Comparison of ENCODE assay signal across 19 cellular contexts in genomic region chr3:58839964-58840363, GRCh38.
A peak's percentile ranks its signal among the peaks of the same experiment; 100 is the strongest.
DNase-seq lines count a peak whose midpoint lies in the region; ATAC-seq, FAIRE-seq and TF ChIP-seq lines count a peak whose summit lies in the region.
"Had no signal": no experiment of that assay in that cellular context is flagged by ENCODE, and none has a peak within 500 bp of the region (broad histone marks: within the 10 kb centered on the region; RNA-seq: fewer than 3 reads in every experiment).

No MANE protein-coding gene starts in this region.

- H3K27me3 ChIP-seq in BLaER1 (no peaks in the 10 kb centered on the region), IMR-90 (ENCODE audit: control insufficient read depth, insufficient read depth, low read length) (no peaks in the 10 kb centered on the region), K562 (ENCODE audit: control insufficient read depth in 2 of 2, insufficient read depth in 2 of 2, low read length in 2 of 2) (no peaks in the 10 kb centered on the region)
- H3K27me3 ChIP-seq in effector memory CD4-positive, alpha-beta T cell (replicated peaks; ENCODE audit: control insufficient read depth, insufficient read depth, low read length, poor library complexity, severe bottlenecking), result no peaks in the 10 kb centered on the region
- H3K27me3 ChIP-seq: BE2C had no signal

- no peak overlapping the region for H2AK9ac ChIP-seq in IMR-90 (replicated peaks; ENCODE audit: low read depth, low read length, poor library complexity)

- peak overlapping the region; percentile 31; the same call in 1 of the 2 replicates for H3K4me2 ChIP-seq in BLaER1
- H3K4me2 ChIP-seq in IMR-90 (ENCODE audit: low read depth, low read length), result no peak overlapping the region
- peak overlapping the region; percentile 87 for H3K4me2 ChIP-seq in K562 (ENCODE audit: insufficient read depth, low read length)

- H3K4me3 ChIP-seq in BLaER1 (no peak overlapping the region), IMR-90 (ENCODE audit: insufficient read depth, low read depth, low read length) (no peak overlapping the region), K562 (peak overlapping the region; percentile 44)
- H3K4me3 ChIP-seq in effector memory CD4-positive, alpha-beta T cell (ENCODE audit: insufficient read depth, low read depth, low read length, poor library complexity, severe bottlenecking), result no peak overlapping the region
- H3K4me3 ChIP-seq: GM23248 had no signal

- POLR2A ChIA-PET in IMR-90 (lab: Charles Lee; ENCODE audit: unreplicated experiment), result no interaction called here
- POLR2A ChIA-PET in K562 (lab: Yijun Ruan, JAX), result interaction anchor here (0.6 to 2.6 kb wide), 2 partner anchors 11 to 12 kb away, joined by 3 to 9 read pairs; no protein-coding TSS in a partner anchor

- DNase-seq in IMR-90, result no peak
- DNase-seq in K562 (ENCODE audit: extremely low read depth in 1 of 4, low spot score in 3 of 4), result no peak
- DNase-seq in effector memory CD4-positive, alpha-beta T cell, result no peak
- DNase-seq in NCI-H748 treated with DMSO at 0.1 percent for 48 hours (lab: John Stamatoyannopoulos, UW), result no peak
- no peak for DNase-seq in HPDE6-E6E7 (ENCODE audit: extremely low spot score)
- DNase-seq: AML-193; BE2C; C1 segment of cervical spinal cord; Caco-2; CD4-positive, alpha-beta memory T cell; DMS153; DND-41; GM23248; H7; HCEC 1CT had no signal

- H3K36me3 ChIP-seq in BLaER1 (peaks cover 56% of the 10 kb centered on the region), IMR-90 (ENCODE audit: control insufficient read depth, insufficient read depth, low read length) (no peaks in the 10 kb centered on the region), K562 (ENCODE audit: control insufficient read depth, insufficient read depth, low read length) (peaks cover 5% of the 10 kb centered on the region; the same call in 1 of the 3 replicates)
- no peaks in the 10 kb centered on the region for H3K36me3 ChIP-seq in effector memory CD4-positive, alpha-beta T cell (ENCODE audit: control insufficient read depth, insufficient read depth, low read length)
- H3K36me3 ChIP-seq: BE2C had no signal

- in situ Hi-C loops in IMR-90 (cut with MboI; ENCODE audit: low sequenced_read_pairs) (no loop called here), K562 (cut with MboI) (no loop called here)

- WGBS in IMR-90 (ENCODE audit: extremely low coverage in 2 of 2, insufficient read length in 1 of 2), 2 experiments, result no CpG with 5 or more reads among the region's 1 CpG
- WGBS in K562 (ENCODE audit: insufficient coverage, low coverage, missing lambda C conversion rate), result 11% methylated on average over 1 of the region's 1 CpG

- no peak overlapping the region for H2BK15ac ChIP-seq in IMR-90 (ENCODE audit: low read depth, low read length)

- no peak overlapping the region for H4K91ac ChIP-seq in IMR-90 (ENCODE audit: insufficient read depth, low read depth, low read length)

- no peak overlapping the region for H2AK5ac ChIP-seq in IMR-90 (ENCODE audit: low read depth, low read length)

- no peak overlapping the region for H3K56ac ChIP-seq in IMR-90 (ENCODE audit: extremely low read depth, insufficient read depth, low read length)

- no peak overlapping the region for H3K9ac ChIP-seq in BLaER1
- no peak overlapping the region for H3K9ac ChIP-seq in IMR-90 (ENCODE audit: low read depth, low read length)
- H3K9ac ChIP-seq in K562 (ENCODE audit: insufficient read depth in 1 of 2, low read depth in 2 of 2, low read length in 2 of 2), result peak overlapping the region in 1 of 2 experiments; percentile 83; a peak in 2 of 4 replicates
- H3K9ac ChIP-seq: GM23248 had no signal

- no peak overlapping the region for H3K4ac ChIP-seq in IMR-90 (ENCODE audit: low read depth, low read length)

- CTCF ChIA-PET in IMR-90 (lab: Yijun Ruan, JAX), result interaction anchor here (0.8 kb wide), 1 partner anchor 15 kb away, joined by 3 read pairs; no protein-coding TSS in a partner anchor
- CTCF ChIA-PET in K562 (lab: Yijun Ruan, JAX; ENCODE audit: low intra/inter-chr PET ratio), result no interaction called here

- no peak overlapping the region for H3K27ac ChIP-seq in BLaER1
- no peak overlapping the region for H3K27ac ChIP-seq in IMR-90 (ENCODE audit: insufficient read depth, low read length)
- peak overlapping the region; percentile 60 for H3K27ac ChIP-seq in K562 (ENCODE audit: extremely low read depth, low read depth, low read length)
- no peak overlapping the region for H3K27ac ChIP-seq in effector memory CD4-positive, alpha-beta T cell (ENCODE audit: insufficient read depth, low read length, poor library complexity, severe bottlenecking)
- H3K27ac ChIP-seq: GM23248 had no signal

- TF ChIP-seq RAD21 in IMR-90 (IDR thresholded peaks at IDR 0.05; ENCODE audit: low read length) (no peak), K562 (CRISPR knock-in tag; conservative IDR thresholded peaks at IDR 0.05 in 1 of 2, IDR thresholded peaks at IDR 0.05 in 1 of 2) (no peak)

- H2AFZ ChIP-seq in IMR-90 (replicated peaks; ENCODE audit: low read length, poor library complexity) (no peak overlapping the region), K562 (ENCODE audit: low read depth, low read length) (no peak overlapping the region)
- H2AFZ ChIP-seq: GM23248 had no signal

- no peak for TF ChIP-seq POLR2A in IMR-90 (IDR thresholded peaks at IDR 0.05; ENCODE audit: low read depth, low read length)
- no peak for TF ChIP-seq POLR2A in K562 (conservative IDR thresholded peaks at IDR 0.05)

- no peak overlapping the region for H3K23ac ChIP-seq in IMR-90 (ENCODE audit: low read depth, low read length)

- TF ChIP-seq CTCF in IMR-90 (conservative IDR thresholded peaks at IDR 0.05; ENCODE audit: low read depth, low read length), result no peak
- no peak for TF ChIP-seq CTCF in K562 (IDR thresholded peaks at IDR 0.05 in 2 of 3, conservative IDR thresholded peaks at IDR 0.05 in 1 of 3; ENCODE audit: insufficient read depth in 2 of 3, low read depth in 1 of 3, low read length in 3 of 3)

- no peak overlapping the region for H4K8ac ChIP-seq in IMR-90 (ENCODE audit: low read depth in 2 of 2, low read length in 2 of 2)

- H4K20me1 ChIP-seq in BLaER1 (no peaks in the 10 kb centered on the region), IMR-90 (ENCODE audit: insufficient read depth, low read length) (no peaks in the 10 kb centered on the region), K562 (replicated peaks; ENCODE audit: control insufficient read depth, insufficient read depth, low read length) (no peaks in the 10 kb centered on the region)

- no peak for TF ChIP-seq EP300 in K562 (IDR thresholded peaks at IDR 0.05; ENCODE audit: low read length)

- no peak overlapping the region for H2BK120ac ChIP-seq in IMR-90 (ENCODE audit: low read depth, low read length)

- H3K14ac ChIP-seq in IMR-90 (replicated peaks; ENCODE audit: low read depth, low read length), result no peak overlapping the region

- H2BK20ac ChIP-seq in IMR-90 (ENCODE audit: low read depth, low read length), result no peak overlapping the region

- no TSS peak for BruUV-seq in IMR-90 (replicated peaks; lab: Mats Ljungman, UMichigan)
- no TSS peak for BruUV-seq in K562 (replicated peaks; lab: Mats Ljungman, UMichigan)

- no peaks in the 10 kb centered on the region for H3K79me1 ChIP-seq in IMR-90 (ENCODE audit: low read depth in 1 of 2, low read length in 2 of 2)

- peaks cover 69% of the 10 kb centered on the region for H3K9me3 ChIP-seq in BLaER1
- no peaks in the 10 kb centered on the region for H3K9me3 ChIP-seq in IMR-90 (ENCODE audit: control insufficient read depth, insufficient read depth, low read length)
- no peaks in the 10 kb centered on the region for H3K9me3 ChIP-seq in K562 (replicated peaks; ENCODE audit: control insufficient read depth, insufficient read depth, low read depth, low read length)
- H3K9me3 ChIP-seq in effector memory CD4-positive, alpha-beta T cell (ENCODE audit: control insufficient read depth, low read length), result no peaks in the 10 kb centered on the region
- H3K9me3 ChIP-seq: BE2C, Caco-2 had no signal

- intact Hi-C loops in IMR-90 (cut with micrococcal nuclease) (no loop called here), K562 (cut with micrococcal nuclease) (no loop called here)

- H3K4me1 ChIP-seq in BLaER1 (peaks cover 20% of the 10 kb centered on the region), IMR-90 (ENCODE audit: control insufficient read depth, insufficient read depth, low read length) (peaks cover 2% of the 10 kb centered on the region; the same call in 1 of the 2 replicates), K562 (replicated peaks in 1 of 2; ENCODE audit: control insufficient read depth in 2 of 2, insufficient read depth in 2 of 2, low read length in 2 of 2) (peaks cover 0 to 21% of the 10 kb centered on the region in 2 experiments; a peak in 3 of 5 replicates)
- no peaks in the 10 kb centered on the region for H3K4me1 ChIP-seq in effector memory CD4-positive, alpha-beta T cell (ENCODE audit: control insufficient read depth, insufficient read depth, low read length, poor library complexity, severe bottlenecking)
- H3K4me1 ChIP-seq: Caco-2 had no signal

- ATAC-seq in IMR-90 (ENCODE audit: low read depth), result no peak
- peak; percentile 48; the same call in 2 of the 3 replicates for ATAC-seq in K562

- H3K9me1 ChIP-seq in IMR-90 (ENCODE audit: insufficient read depth, low read length) (no peaks in the 10 kb centered on the region), K562 (ENCODE audit: control insufficient read depth, insufficient read depth, low read length) (no peaks in the 10 kb centered on the region)

- no peak overlapping the region for H3K18ac ChIP-seq in IMR-90 (ENCODE audit: low read depth, low read length)

- FAIRE-seq in K562 (lab: Jason Lieb, UNC), result no peak
- FAIRE-seq: G401.6, GM19239, H1 had no signal

- no peak overlapping the region for H4K5ac ChIP-seq in IMR-90 (ENCODE audit: low read depth, low read length)

- H2BK5ac ChIP-seq in IMR-90 (ENCODE audit: low read depth, low read length, poor library complexity, severe bottlenecking), result no peak overlapping the region

- H3K79me2 ChIP-seq in K562 (ENCODE audit: control insufficient read depth, insufficient read depth, low read length), result peaks cover 69% of the 10 kb centered on the region

- dilution Hi-C loops in IMR-90 (cut with HindIII; ENCODE audit: low sequenced_read_pairs, unreplicated experiment), result no loop called here

TF ChIP-seq in IMR-90, 13 proteins besides CTCF, POLR2A, EP300 and RAD21:
- TF ChIP-seq MAFK (IDR thresholded peaks at IDR 0.05; ENCODE audit: low read depth, low read length), result 0 out of 2 replicates have a peak, but pooled peaks have one; percentile 25
- TF ChIP-seq BHLHE40 (IDR thresholded peaks at IDR 0.05; ENCODE audit: low read depth, low read length), result no peak

TF ChIP-seq in K562, 482 proteins besides CTCF, POLR2A, EP300 and RAD21:
- no peak for TF ChIP-seq POLR2B (IDR thresholded peaks at IDR 0.05; ENCODE audit: low read depth, partially characterized antibody)
- TF ChIP-seq ZNF316 (IDR thresholded peaks at IDR 0.05), result peak; percentile 89
- TF ChIP-seq MAFK (IDR thresholded peaks at IDR 0.05; ENCODE audit: low read length), result peak; percentile 48; the same call in 1 of the 2 replicates
- peak; percentile 72 for TF ChIP-seq MAFF (IDR thresholded peaks at IDR 0.05; ENCODE audit: low read length)
- no peak for TF ChIP-seq PYGO2 (tag; IDR thresholded peaks at IDR 0.05)
- peak; percentile 83 for TF ChIP-seq C11orf30 (IDR thresholded peaks at IDR 0.05; ENCODE audit: low read depth)
- no peak for TF ChIP-seq TAL1 (IDR thresholded peaks at IDR 0.05)
- peak; percentile 72 for TF ChIP-seq MAFG (tag; conservative IDR thresholded peaks at IDR 0.05)
